ENCODE assay signal across 1 cellular context in genomic region chr2:71749671-71750101, GRCh38.
TF ChIP-seq lines count a peak whose summit lies in the region.

No MANE protein-coding gene starts in this region.

TF ChIP-seq in HepG2, 621 proteins besides CTCF, POLR2A, EP300 and RAD21 (continued from another document):
- TF ChIP-seq, protein P1, sequence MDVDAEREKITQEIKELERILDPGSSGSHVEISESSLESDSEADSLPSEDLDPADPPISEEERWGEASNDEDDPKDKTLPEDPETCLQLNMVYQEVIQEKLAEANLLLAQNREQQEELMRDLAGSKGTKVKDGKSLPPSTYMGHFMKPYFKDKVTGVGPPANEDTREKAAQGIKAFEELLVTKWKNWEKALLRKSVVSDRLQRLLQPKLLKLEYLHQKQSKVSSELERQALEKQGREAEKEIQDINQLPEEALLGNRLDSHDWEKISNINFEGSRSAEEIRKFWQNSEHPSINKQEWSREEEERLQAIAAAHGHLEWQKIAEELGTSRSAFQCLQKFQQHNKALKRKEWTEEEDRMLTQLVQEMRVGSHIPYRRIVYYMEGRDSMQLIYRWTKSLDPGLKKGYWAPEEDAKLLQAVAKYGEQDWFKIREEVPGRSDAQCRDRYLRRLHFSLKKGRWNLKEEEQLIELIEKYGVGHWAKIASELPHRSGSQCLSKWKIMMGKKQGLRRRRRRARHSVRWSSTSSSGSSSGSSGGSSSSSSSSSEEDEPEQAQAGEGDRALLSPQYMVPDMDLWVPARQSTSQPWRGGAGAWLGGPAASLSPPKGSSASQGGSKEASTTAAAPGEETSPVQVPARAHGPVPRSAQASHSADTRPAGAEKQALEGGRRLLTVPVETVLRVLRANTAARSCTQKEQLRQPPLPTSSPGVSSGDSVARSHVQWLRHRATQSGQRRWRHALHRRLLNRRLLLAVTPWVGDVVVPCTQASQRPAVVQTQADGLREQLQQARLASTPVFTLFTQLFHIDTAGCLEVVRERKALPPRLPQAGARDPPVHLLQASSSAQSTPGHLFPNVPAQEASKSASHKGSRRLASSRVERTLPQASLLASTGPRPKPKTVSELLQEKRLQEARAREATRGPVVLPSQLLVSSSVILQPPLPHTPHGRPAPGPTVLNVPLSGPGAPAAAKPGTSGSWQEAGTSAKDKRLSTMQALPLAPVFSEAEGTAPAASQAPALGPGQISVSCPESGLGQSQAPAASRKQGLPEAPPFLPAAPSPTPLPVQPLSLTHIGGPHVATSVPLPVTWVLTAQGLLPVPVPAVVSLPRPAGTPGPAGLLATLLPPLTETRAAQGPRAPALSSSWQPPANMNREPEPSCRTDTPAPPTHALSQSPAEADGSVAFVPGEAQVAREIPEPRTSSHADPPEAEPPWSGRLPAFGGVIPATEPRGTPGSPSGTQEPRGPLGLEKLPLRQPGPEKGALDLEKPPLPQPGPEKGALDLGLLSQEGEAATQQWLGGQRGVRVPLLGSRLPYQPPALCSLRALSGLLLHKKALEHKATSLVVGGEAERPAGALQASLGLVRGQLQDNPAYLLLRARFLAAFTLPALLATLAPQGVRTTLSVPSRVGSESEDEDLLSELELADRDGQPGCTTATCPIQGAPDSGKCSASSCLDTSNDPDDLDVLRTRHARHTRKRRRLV (CRISPR knock-in tag; IDR thresholded peaks at IDR 0.05), result no peak
- TF ChIP-seq ZNF136 (CRISPR knock-in tag; IDR thresholded peaks at IDR 0.05; ENCODE audit: low read depth), result no peak
- TF ChIP-seq ZNF839 (CRISPR knock-in tag; IDR thresholded peaks at IDR 0.05; ENCODE audit: borderline replicate concordance), result no peak
- no peak for TF ChIP-seq DRAP1 (CRISPR knock-in tag; IDR thresholded peaks at IDR 0.05)
- TF ChIP-seq FLYWCH1 (CRISPR knock-in tag; IDR thresholded peaks at IDR 0.05), result no peak
